1 cellular context compared by ENCODE assay signal in genomic region chr3:194137314-194138097, GRCh38.
TF ChIP-seq lines count a peak whose summit lies in the region.

No MANE protein-coding gene starts in this region.

TF ChIP-seq in HepG2, 621 proteins besides CTCF, POLR2A, EP300 and RAD21 (continued from another document and continues in another):
- TF ChIP-seq ZBED4 (CRISPR knock-in tag; IDR thresholded peaks at IDR 0.05; ENCODE audit: borderline replicate concordance): peak; percentile 60; the same call in 1 of the 2 replicates
- TF ChIP-seq MEIS2 (CRISPR knock-in tag; IDR thresholded peaks at IDR 0.05): 0 out of 2 replicates have a peak, but pooled peaks have one; percentile 28
- no peak for TF ChIP-seq ZNF383 (CRISPR knock-in tag; IDR thresholded peaks at IDR 0.05; ENCODE audit: borderline replicate concordance)
- 0 out of 2 replicates have a peak, but pooled peaks have one; percentile 9 for TF ChIP-seq ZNF232 (CRISPR knock-in tag; IDR thresholded peaks at IDR 0.05; ENCODE audit: borderline replicate concordance)
- TF ChIP-seq ZNF776 (CRISPR knock-in tag; IDR thresholded peaks at IDR 0.05): no peak
- 0 out of 2 replicates have a peak, but pooled peaks have one; percentile 41 for TF ChIP-seq EEA1 (CRISPR knock-in tag; IDR thresholded peaks at IDR 0.05; ENCODE audit: borderline replicate concordance)
- TF ChIP-seq MXI1 (IDR thresholded peaks at IDR 0.05; ENCODE audit: borderline replicate concordance, low read depth, low read length): peak; percentile 34; the same call in 1 of the 3 replicates
- no peak for TF ChIP-seq ZNF597 (CRISPR knock-in tag; IDR thresholded peaks at IDR 0.05)
- TF ChIP-seq ZNF773 (CRISPR knock-in tag; IDR thresholded peaks at IDR 0.05; ENCODE audit: borderline replicate concordance): peak; percentile 81; the same call in 1 of the 2 replicates
- TF ChIP-seq PCBP2 (optimal IDR thresholded peaks at IDR 0.05; ENCODE audit: low read depth, low read length, poor library complexity, severe bottlenecking): no peak
- peak; percentile 6; the same call in 1 of the 2 replicates for TF ChIP-seq SOX5 (CRISPR knock-in tag; IDR thresholded peaks at IDR 0.05; ENCODE audit: borderline replicate concordance)
- no peak; the same call in 1 of the 2 replicates for TF ChIP-seq ELF3 (CRISPR knock-in tag; IDR thresholded peaks at IDR 0.05)
- 0 out of 2 replicates have a peak, but pooled peaks have one; percentile 37 for TF ChIP-seq BRD4 (CRISPR knock-in tag; IDR thresholded peaks at IDR 0.05)
- peak; percentile 16; the same call in 1 of the 2 replicates for TF ChIP-seq ESRRA (CRISPR knock-in tag; IDR thresholded peaks at IDR 0.05; ENCODE audit: low read depth)
- TF ChIP-seq SMARCC2 (IDR thresholded peaks at IDR 0.05): no peak
- no peak for TF ChIP-seq ZBTB46 (CRISPR knock-in tag; IDR thresholded peaks at IDR 0.05; ENCODE audit: borderline replicate concordance)
- TF ChIP-seq KDM2A (CRISPR knock-in tag; IDR thresholded peaks at IDR 0.05; ENCODE audit: borderline replicate concordance, low read depth): peak; percentile 74; the same call in 1 of the 2 replicates
- peak; percentile 41; the same call in 1 of the 2 replicates for TF ChIP-seq ZBTB7B (CRISPR knock-in tag; IDR thresholded peaks at IDR 0.05)
- TF ChIP-seq ZNF749 (CRISPR knock-in tag; IDR thresholded peaks at IDR 0.05; ENCODE audit: borderline replicate concordance): peak; percentile 30; the same call in 1 of the 2 replicates
- TF ChIP-seq NFKB2 (CRISPR knock-in tag; IDR thresholded peaks at IDR 0.05; ENCODE audit: borderline replicate concordance): peak; percentile 29; the same call in 1 of the 2 replicates
- TF ChIP-seq ARID5B (CRISPR knock-in tag; IDR thresholded peaks at IDR 0.05): peak; percentile 17
- peak; percentile 39; the same call in 1 of the 2 replicates for TF ChIP-seq HES4 (CRISPR knock-in tag; IDR thresholded peaks at IDR 0.05; ENCODE audit: borderline replicate concordance)
- no peak for TF ChIP-seq NPAS2 (CRISPR knock-in tag; IDR thresholded peaks at IDR 0.05; ENCODE audit: borderline replicate concordance)
- no peak for TF ChIP-seq RFX1 (IDR thresholded peaks at IDR 0.05)
- TF ChIP-seq SP4 (CRISPR knock-in tag; IDR thresholded peaks at IDR 0.05): 0 out of 2 replicates have a peak, but pooled peaks have one; percentile 30
- no peak for TF ChIP-seq RARG (CRISPR knock-in tag; IDR thresholded peaks at IDR 0.05; ENCODE audit: low read depth)
- peak; percentile 53 for TF ChIP-seq HOXA3 (CRISPR knock-in tag; IDR thresholded peaks at IDR 0.05)
- TF ChIP-seq ZFP82 (CRISPR knock-in tag; IDR thresholded peaks at IDR 0.05; ENCODE audit: borderline replicate concordance): no peak
- TF ChIP-seq TFDP2 (CRISPR knock-in tag; IDR thresholded peaks at IDR 0.05): peak; percentile 35; the same call in 1 of the 2 replicates
- TF ChIP-seq ZNF646 (CRISPR knock-in tag; IDR thresholded peaks at IDR 0.05): peak; percentile 36; the same call in 1 of the 2 replicates
- no peak for TF ChIP-seq TSC22D2 (CRISPR knock-in tag; IDR thresholded peaks at IDR 0.05; ENCODE audit: borderline replicate concordance)
- TF ChIP-seq ZIK1 (CRISPR knock-in tag; IDR thresholded peaks at IDR 0.05; ENCODE audit: borderline replicate concordance, low read depth): no peak
- TF ChIP-seq MXD1 (CRISPR knock-in tag; IDR thresholded peaks at IDR 0.05): no peak
- TF ChIP-seq KDM3A (CRISPR knock-in tag; IDR thresholded peaks at IDR 0.05; ENCODE audit: low read depth): 0 out of 2 replicates have a peak, but pooled peaks have one; percentile 72
- peak; percentile 77 for TF ChIP-seq ARNTL (CRISPR knock-in tag; IDR thresholded peaks at IDR 0.05)
- peak; percentile 79 for TF ChIP-seq AGO2 (optimal IDR thresholded peaks at IDR 0.05; ENCODE audit: low read depth, low read length)
- no peak for TF ChIP-seq ATF1 (CRISPR knock-in tag; IDR thresholded peaks at IDR 0.05)
- TF ChIP-seq ZNF558 (CRISPR knock-in tag; IDR thresholded peaks at IDR 0.05; ENCODE audit: borderline replicate concordance): peak; percentile 87; the same call in 1 of the 2 replicates
- no peak for TF ChIP-seq FOXP1 (IDR thresholded peaks at IDR 0.05)
- no peak for TF ChIP-seq FOXP1 (CRISPR knock-in tag; IDR thresholded peaks at IDR 0.05)
- no peak for TF ChIP-seq ATRX (CRISPR knock-in tag; IDR thresholded peaks at IDR 0.05; ENCODE audit: borderline replicate concordance)
- no peak for TF ChIP-seq NFYC (CRISPR knock-in tag; IDR thresholded peaks at IDR 0.05)
- peak; percentile 11; the same call in 1 of the 2 replicates for TF ChIP-seq SP5 (CRISPR knock-in tag; IDR thresholded peaks at IDR 0.05; ENCODE audit: borderline replicate concordance, low read depth)
